Comparison of ENCODE assay signal across 36 cellular contexts in the genomic region with DNA sequence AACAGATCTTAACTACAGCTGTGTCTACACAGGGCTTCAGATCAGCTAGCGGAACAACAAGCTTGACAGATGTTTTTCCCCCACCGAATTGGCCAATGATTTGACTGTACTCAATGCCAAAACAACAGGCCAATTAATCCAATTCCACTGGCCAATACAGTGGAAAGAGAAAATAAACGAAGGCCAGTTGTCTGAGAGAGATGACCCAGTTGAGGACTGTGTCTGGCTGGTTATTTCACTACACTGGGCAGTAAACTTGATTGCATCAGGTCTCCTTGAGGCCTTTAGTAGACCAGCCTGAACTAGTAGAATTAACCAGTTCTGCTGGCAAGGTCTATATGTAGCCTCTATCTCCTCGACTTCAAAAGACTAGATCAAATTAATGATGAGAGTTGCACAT. TPM values are rescaled to one million over a fixed set of nuclear protein-coding genes. Genes with fewer than 3 reads are reported as not detected.
"Had no signal": no experiment of that assay in that cellular context is flagged by ENCODE, and none has a peak within 500 bp of the region (broad histone marks: within the 10 kb centered on the region; RNA-seq: fewer than 3 reads in every experiment).

No MANE protein-coding gene starts in this region.

- DNase-seq: activated CD4-positive, alpha-beta memory T cell treated with anti-CD3 and anti-CD28 coated beads for 36 hours; activated CD4-positive, alpha-beta T cell treated with anti-CD3 and anti-CD28 coated beads for 36 hours; activated CD4-positive, alpha-beta T cell treated with anti-CD3 and anti-CD28 coated beads, Interleukin-2, amount 10 ng/mL, durations not matched to agents 24 days and 14 days; activated CD4-positive, CD25-positive, alpha-beta regulatory T cell; activated CD4-positive, CD25-positive, alpha-beta regulatory T cell treated with anti-CD3 and anti-CD28 coated beads, Interleukin-2, amount 50 U/mL, for 72 hours; activated CD8-positive, alpha-beta memory T cell treated with anti-CD3 and anti-CD28 coated beads, Interleukin-2, amount 10 ng/mL, durations not matched to agents 7 days and 5 days; activated CD8-positive, alpha-beta memory T cell treated with anti-CD3 and anti-CD28 coated beads, Interleukin-2, amount 50 U/mL, for 4 hours; activated CD8-positive, alpha-beta T cell treated with anti-CD3 and anti-CD28 coated beads, Interleukin-2, amount 10 ng/mL, durations not matched to agents 7 days and 5 days; activated effector memory CD4-positive, alpha-beta T cell treated with anti-CD3 and anti-CD28 coated beads, Interleukin-2, amount 50 U/mL, for 16 hours; activated naive CD4-positive, alpha-beta T cell treated with anti-CD3 and anti-CD28 coated beads for 36 hours; activated naive CD8-positive, alpha-beta T cell treated with anti-CD3 and anti-CD28 coated beads for 36 hours; activated naive CD8-positive, alpha-beta T cell treated with anti-CD3 and anti-CD28 coated beads, Interleukin-2, amount 50 U/mL, for 24 hours; activated T-cell treated with anti-CD3 and anti-CD28 coated beads, Interleukin-2, amount 50 U/mL, for 1 hour; activated T-cell treated with anti-CD3 and anti-CD28 coated beads, Interleukin-2, amount 50 U/mL, for 48 hours; adrenal gland; amygdala; aorta; body of pancreas; central memory CD4-positive, alpha-beta T cell; cerebellar nuclear complex; colonic mucosa; dorsolateral prefrontal cortex; effector memory CD4-positive, alpha-beta T cell; endodermal cell; foreskin keratinocyte; gastrocnemius medialis; heart right ventricle; T-helper 1 cell; T-helper 17 cell; T1000 had no signal

- H3K36me3 ChIP-seq: adrenal gland, colonic mucosa, esophagus muscularis mucosa, gastrocnemius medialis, heart right ventricle had no signal

- ATAC-seq: activated CD4-positive, alpha-beta T cell treated with anti-CD3 and anti-CD28 coated beads for 36 hours; activated CD8-positive, alpha-beta memory T cell treated with anti-CD3 and anti-CD28 coated beads, Interleukin-2, amount 10 ng/mL, durations not matched to agents 7 days and 5 days; activated CD8-positive, alpha-beta T cell treated with anti-CD3 and anti-CD28 coated beads, Interleukin-2, amount 10 ng/mL, durations not matched to agents 7 days and 5 days; activated naive CD8-positive, alpha-beta T cell treated with anti-CD3 and anti-CD28 coated beads, Interleukin-2, amount 50 U/mL, for 24 hours; body of pancreas; foreskin keratinocyte; gastrocnemius medialis; T-helper 17 cell had no signal

- H3K4me3 ChIP-seq: adrenal gland, body of pancreas, colonic mucosa, dorsolateral prefrontal cortex, esophagus muscularis mucosa, gastrocnemius medialis, heart right ventricle had no signal

- H3K9me3 ChIP-seq: adrenal gland, colonic mucosa, gastrocnemius medialis had no signal

- H3K4me1 ChIP-seq: adrenal gland, body of pancreas, colonic mucosa, esophagus muscularis mucosa, foreskin keratinocyte, gastrocnemius medialis, heart right ventricle had no signal

- H3K27ac ChIP-seq: adrenal gland, body of pancreas, colonic mucosa, dorsolateral prefrontal cortex, esophagus muscularis mucosa, foreskin keratinocyte, gastrocnemius medialis, heart right ventricle had no signal

- H3K27me3 ChIP-seq: adrenal gland, body of pancreas, colonic mucosa, esophagus muscularis mucosa, gastrocnemius medialis had no signal

RNA-seq across cellular contexts. Expression of gene SMIM23, which starts 28.2 kb away (rescaled TPM):
- total RNA-seq: activated CD4-positive, alpha-beta memory T cell treated with anti-CD3 and anti-CD28 coated beads for 36 hours; activated CD4-positive, alpha-beta T cell treated with anti-CD3 and anti-CD28 coated beads for 36 hours; activated CD4-positive, alpha-beta T cell treated with anti-CD3 and anti-CD28 coated beads, Interleukin-2, amount 10 ng/mL, durations not matched to agents 24 days and 14 days; activated CD8-positive, alpha-beta memory T cell treated with anti-CD3 and anti-CD28 coated beads for 36 hours; activated CD8-positive, alpha-beta memory T cell treated with anti-CD3 and anti-CD28 coated beads, Interleukin-2, amount 10 ng/mL, durations not matched to agents 7 days and 5 days; activated CD8-positive, alpha-beta T cell treated with anti-CD3 and anti-CD28 coated beads, Interleukin-2, amount 10 ng/mL, durations not matched to agents 7 days and 5 days; activated naive CD4-positive, alpha-beta T cell treated with anti-CD3 and anti-CD28 coated beads for 36 hours; activated naive CD8-positive, alpha-beta T cell treated with anti-CD3 and anti-CD28 coated beads for 36 hours; activated T-helper 1 cell treated with anti-CD3 and anti-CD28 coated beads, Interleukin-12 subunit alpha, Interleukin-12 subunit beta, Interleukin-2, Interleukin-4 antibody, amounts not matched to agents 30 ng/mL and 10 ng/mL and 1 ng/mL, durations not matched to agents 14 hours and 24 hours and 36 hours; activated T-helper 2 cell treated with anti-CD3 and anti-CD28 coated beads, Interferon-gamma antibody, Interleukin-2, Interleukin-4, amounts not matched to agents 10 μg/mL and 5 μg/mL and 100 μg/mL, durations not matched to agents 14 hours and 24 hours and 36 hours; adrenal gland; aorta; body of pancreas; colonic mucosa; dorsolateral prefrontal cortex; endodermal cell; epithelial cell of proximal tubule; esophagus muscularis mucosa; foreskin keratinocyte; gastrocnemius medialis; glomerular endothelial cell; heart right ventricle; T-helper 17 cell had no signal
- polyA plus RNA-seq: adrenal gland, aorta, foreskin keratinocyte, heart right ventricle had no signal
